11 cellular contexts compared by ENCODE assay signal in the genomic region with DNA sequence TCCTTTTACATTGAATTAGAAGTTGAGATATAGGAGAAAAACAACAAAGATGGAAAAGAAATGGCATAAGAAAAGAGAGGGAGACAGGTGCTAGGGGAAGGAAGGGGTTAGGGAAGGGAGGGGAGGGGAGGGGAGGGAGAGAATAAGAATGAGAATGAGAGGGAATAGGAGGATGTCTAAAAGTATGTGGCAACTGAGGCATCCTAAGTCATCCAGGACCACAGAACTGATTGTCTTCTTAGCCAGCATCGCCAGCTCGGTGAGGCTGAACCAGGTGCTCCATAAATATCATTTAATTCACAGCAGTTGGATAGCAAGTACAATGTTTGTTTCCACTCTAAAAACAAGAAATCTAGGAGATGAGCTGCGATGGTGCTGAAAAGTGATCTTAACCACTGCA.
"Had no signal": no experiment of that assay in that cellular context is flagged by ENCODE, and none has a peak within 500 bp of the region (broad histone marks: within the 10 kb centered on the region; RNA-seq: fewer than 3 reads in every experiment).

No MANE protein-coding gene starts in this region.

- DNase-seq: GM23248, GOT3, H7, H9, HCEC 1CT, HFFc6 had no signal

- H3K9ac ChIP-seq: GM23248 had no signal

- H3K4me1 ChIP-seq: HAP-1 had no signal

- H3K9me3 ChIP-seq: HAP-1 had no signal

- H3K27ac ChIP-seq: GM23248 had no signal

- H3K4me3 ChIP-seq: GM23248, GM23338, HAP-1 had no signal

- H2AFZ ChIP-seq: GM23248, GM23338 had no signal

- H3K4me2 ChIP-seq: GM23338 had no signal

- ATAC-seq: GM23338, HCT116 had no signal

- H3K36me3 ChIP-seq: HAP-1 had no signal

- FAIRE-seq: H1, H54 had no signal
